In genomic region chr1:34029525-34029924, GRCh38 we compare ENCODE assay signal across 23 cellular contexts.
A peak's percentile ranks its signal among the peaks of the same experiment; 100 is the strongest.
DNase-seq lines count a peak whose midpoint lies in the region; ATAC-seq and TF ChIP-seq lines count a peak whose summit lies in the region.
"Had no signal": no experiment of that assay in that cellular context is flagged by ENCODE, and none has a peak within 500 bp of the region (broad histone marks: within the 10 kb centered on the region; RNA-seq: fewer than 3 reads in every experiment).

No MANE protein-coding gene starts in this region.

- no peak overlapping the region for H3K4ac ChIP-seq in trophoblast cell (ENCODE audit: low read depth, low read length)

- H3K9me3 Mint-ChIP-seq in nephron progenitor cell (no peaks in the 10 kb centered on the region), chondrocyte (ENCODE audit: low read depth) (no peaks in the 10 kb centered on the region)
- H3K9me3 Mint-ChIP-seq: CD14-positive monocyte; CD4-positive, alpha-beta T cell had no signal

- H3K27ac ChIP-seq in trophoblast cell (ENCODE audit: low read depth, low read length) = no peak overlapping the region
- H3K27ac ChIP-seq: 22Rv1; A549; BLaER1 treated with 17β-estradiol and CSF1 and Interleukin-3, amounts not matched to agents 10 nM and 100 nM; GM23248 had no signal

- H3K79me1 ChIP-seq in trophoblast cell (ENCODE audit: low read length) = no peaks in the 10 kb centered on the region

- no peaks in the 10 kb centered on the region for H3K36me3 ChIP-seq in trophoblast cell (ENCODE audit: control insufficient read depth in 1 of 2, insufficient read depth in 2 of 2, low read length in 2 of 2)
- H3K36me3 ChIP-seq: BE2C; BLaER1 treated with 17β-estradiol and CSF1 and Interleukin-3, amounts not matched to agents 10 nM and 100 nM had no signal

- no peak overlapping the region for H4K12ac ChIP-seq in trophoblast cell (ENCODE audit: low read depth, low read length)

- no peak overlapping the region for H2BK12ac ChIP-seq in trophoblast cell (ENCODE audit: low read length)

- no peak overlapping the region for H2AFZ ChIP-seq in trophoblast cell (ENCODE audit: insufficient read depth, low read length, poor library complexity)
- H2AFZ ChIP-seq: GM23248 had no signal

- no peaks in the 10 kb centered on the region for H3K27me3 ChIP-seq in trophoblast cell (ENCODE audit: insufficient read depth, low read length)
- H3K27me3 ChIP-seq: BE2C; BLaER1 treated with 17β-estradiol and CSF1 and Interleukin-3, amounts not matched to agents 10 nM and 100 nM had no signal

- no peak overlapping the region for H2BK5ac ChIP-seq in trophoblast cell (ENCODE audit: low read depth, low read length, poor library complexity)

- no peak overlapping the region for H3K23ac ChIP-seq in trophoblast cell (ENCODE audit: low read length)

- no peaks in the 10 kb centered on the region for H3K9me3 ChIP-seq in T-helper 17 cell (ENCODE audit: control insufficient read depth, low read length, poor library complexity, severe bottlenecking)
- H3K9me3 ChIP-seq in trophoblast cell (ENCODE audit: insufficient read depth, low read depth, low read length) = no peaks in the 10 kb centered on the region
- H3K9me3 ChIP-seq: A549; BE2C; BLaER1 treated with 17β-estradiol and CSF1 and Interleukin-3, amounts not matched to agents 10 nM and 100 nM had no signal

- no peak overlapping the region for H3K4me3 Mint-ChIP-seq in T-helper 17 cell
- H3K4me3 Mint-ChIP-seq in nephron progenitor cell = no peak overlapping the region
- no peak overlapping the region for H3K4me3 Mint-ChIP-seq in chondrocyte (ENCODE audit: unreplicated experiment)
- H3K4me3 Mint-ChIP-seq: CD14-positive monocyte; CD4-positive, alpha-beta T cell had no signal

- H3K14ac ChIP-seq in trophoblast cell (ENCODE audit: low read length) = no peak overlapping the region

- H3K4me2 ChIP-seq in trophoblast cell (ENCODE audit: low read length) = no peak overlapping the region
- H3K4me2 ChIP-seq: A549; BLaER1 treated with 17β-estradiol and CSF1 and Interleukin-3, amounts not matched to agents 10 nM and 100 nM had no signal

- no peak overlapping the region for H4K91ac ChIP-seq in trophoblast cell (ENCODE audit: low read depth, low read length)

- H4K8ac ChIP-seq in trophoblast cell (ENCODE audit: low read depth, low read length) = no peak overlapping the region

- no peak overlapping the region for H2AK5ac ChIP-seq in trophoblast cell (ENCODE audit: low read length)

- H3K4me3 ChIP-seq in trophoblast cell (ENCODE audit: low read depth, low read length) = no peak overlapping the region
- H3K4me3 ChIP-seq: A549; BLaER1 treated with 17β-estradiol and CSF1 and Interleukin-3, amounts not matched to agents 10 nM and 100 nM; GM23248 had no signal

- DNase-seq in NCI-H82 (lab: John Stamatoyannopoulos, UW) = peak; percentile 27
- no peak for DNase-seq in NCI-H82 treated with DMSO at 0.1 percent for 48 hours (lab: John Stamatoyannopoulos, UW; ENCODE audit: unreplicated experiment)
- no peak for DNase-seq in T-helper 17 cell
- peak in 1 of 2 donors; percentile 24 for DNase-seq in trophoblast cell
- DNase-seq in nephron progenitor cell = no peak
- no peak for DNase-seq in chondrocyte (ENCODE audit: low spot score)
- DNase-seq: ACHN; AML-193; BE2C; Calu3; CD4-positive, alpha-beta T cell; COR-L47; DMS53; DMS79 treated with DMSO at 0.1 percent for 48 hours; GF-D8; GM23248; H7; HCEC 1CT had no signal

- no peak overlapping the region for H2BK120ac ChIP-seq in trophoblast cell (ENCODE audit: insufficient read depth, low read length, poor library complexity)

- H3K4me1 Mint-ChIP-seq in T-helper 17 cell (peaks cover 5% of the 10 kb centered on the region), nephron progenitor cell (no peaks in the 10 kb centered on the region), chondrocyte (ENCODE audit: low read depth) (no peaks in the 10 kb centered on the region)
- H3K4me1 Mint-ChIP-seq: CD14-positive monocyte had no signal

- no peak for TF ChIP-seq CTCF in nephron progenitor cell (IDR thresholded peaks at IDR 0.05)
- TF ChIP-seq CTCF in chondrocyte (IDR thresholded peaks at IDR 0.05) = no peak

- H3K27me3 Mint-ChIP-seq in T-helper 17 cell = peaks cover 70% of the 10 kb centered on the region
- peaks cover 7% of the 10 kb centered on the region for H3K27me3 Mint-ChIP-seq in nephron progenitor cell (ENCODE audit: low read depth, poor library complexity)
- peaks cover 3% of the 10 kb centered on the region for H3K27me3 Mint-ChIP-seq in chondrocyte (ENCODE audit: low read depth)

- H3K27ac Mint-ChIP-seq in T-helper 17 cell = peak overlapping the region; percentile 49
- H3K27ac Mint-ChIP-seq in nephron progenitor cell = no peak overlapping the region
- H3K27ac Mint-ChIP-seq in chondrocyte (ENCODE audit: unreplicated experiment) = no peak overlapping the region
- H3K27ac Mint-ChIP-seq: CD14-positive monocyte; CD4-positive, alpha-beta T cell had no signal

- no CpG with 5 or more reads among the region's 3 CpGs for WGBS in trophoblast cell (ENCODE audit: extremely low coverage, insufficient coverage, insufficient read length)

- H3K36me3 Mint-ChIP-seq in T-helper 17 cell (ENCODE audit: low read depth) = no peaks in the 10 kb centered on the region
- H3K36me3 Mint-ChIP-seq in nephron progenitor cell (ENCODE audit: low read depth) = no peaks in the 10 kb centered on the region
- H3K36me3 Mint-ChIP-seq in chondrocyte (ENCODE audit: low read depth) = no peaks in the 10 kb centered on the region
- H3K36me3 Mint-ChIP-seq: CD14-positive monocyte had no signal

- H3K4me1 ChIP-seq in trophoblast cell (ENCODE audit: control insufficient read depth in 1 of 2, insufficient read depth in 2 of 2, low read length in 2 of 2) = no peaks in the 10 kb centered on the region
- H3K4me1 ChIP-seq: A549, BE2C had no signal

- peak overlapping the region; percentile 38 for H3K9ac ChIP-seq in trophoblast cell (ENCODE audit: low read length)
- H3K9ac ChIP-seq: BLaER1 treated with 17β-estradiol and CSF1 and Interleukin-3, amounts not matched to agents 10 nM and 100 nM; GM23248 had no signal

- ATAC-seq in T-helper 17 cell (peak; percentile 95), GM19397 (IDR thresholded peaks at IDR 0.05; ENCODE audit: unreplicated experiment) (no peak)
- ATAC-seq: A549 had no signal

- H3K79me2 ChIP-seq in trophoblast cell (ENCODE audit: control insufficient read depth, insufficient read depth, low read length, poor library complexity) = no peaks in the 10 kb centered on the region

- H3K18ac ChIP-seq in trophoblast cell (ENCODE audit: low read length) = no peak overlapping the region
